In the genomic region with DNA sequence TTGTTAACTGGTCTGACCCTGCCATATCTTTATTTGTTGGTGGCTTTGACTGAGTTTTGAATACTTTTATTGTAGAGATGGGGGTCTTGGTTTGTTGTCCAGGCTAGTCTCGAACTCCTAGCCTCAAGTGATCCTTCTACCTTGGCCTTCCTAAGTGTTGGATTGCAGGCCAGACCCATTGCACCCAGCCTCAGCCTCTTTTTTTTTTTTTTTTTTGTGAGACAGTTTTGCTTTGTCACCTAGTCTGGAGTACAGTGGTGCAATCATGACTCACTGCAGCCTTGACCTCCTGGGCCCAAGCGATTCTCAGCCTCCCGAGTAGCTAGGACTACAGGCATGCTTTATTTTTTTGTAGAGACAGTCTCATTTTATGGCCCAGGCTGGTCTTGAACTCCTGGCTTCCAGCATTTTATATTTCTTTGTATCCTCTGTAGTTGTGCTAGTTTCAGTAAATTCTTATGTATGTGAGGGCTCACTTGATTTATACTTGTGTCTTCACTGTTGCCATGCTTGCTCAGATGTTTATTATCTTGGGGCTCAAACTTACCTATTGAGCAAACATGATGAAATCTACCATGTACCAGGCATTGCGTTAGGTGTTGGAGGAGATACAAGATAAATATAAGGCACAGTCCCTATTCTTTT, we compare ENCODE assay signal across 1 cellular context.
TF ChIP-seq lines count a peak whose summit lies in the region.

No MANE protein-coding gene starts in this region.

TF ChIP-seq in K562, 482 proteins besides CTCF, POLR2A, EP300 and RAD21 (continued from another document and continues in another):
- no peak for TF ChIP-seq CBX8 (IDR thresholded peaks at IDR 0.05; ENCODE audit: borderline replicate concordance, extremely low read depth, low read depth, low read length, poor library complexity, severe bottlenecking)
- no peak for TF ChIP-seq CAMTA2 (CRISPR knock-in tag; conservative IDR thresholded peaks at IDR 0.05)
- TF ChIP-seq, protein P1, sequence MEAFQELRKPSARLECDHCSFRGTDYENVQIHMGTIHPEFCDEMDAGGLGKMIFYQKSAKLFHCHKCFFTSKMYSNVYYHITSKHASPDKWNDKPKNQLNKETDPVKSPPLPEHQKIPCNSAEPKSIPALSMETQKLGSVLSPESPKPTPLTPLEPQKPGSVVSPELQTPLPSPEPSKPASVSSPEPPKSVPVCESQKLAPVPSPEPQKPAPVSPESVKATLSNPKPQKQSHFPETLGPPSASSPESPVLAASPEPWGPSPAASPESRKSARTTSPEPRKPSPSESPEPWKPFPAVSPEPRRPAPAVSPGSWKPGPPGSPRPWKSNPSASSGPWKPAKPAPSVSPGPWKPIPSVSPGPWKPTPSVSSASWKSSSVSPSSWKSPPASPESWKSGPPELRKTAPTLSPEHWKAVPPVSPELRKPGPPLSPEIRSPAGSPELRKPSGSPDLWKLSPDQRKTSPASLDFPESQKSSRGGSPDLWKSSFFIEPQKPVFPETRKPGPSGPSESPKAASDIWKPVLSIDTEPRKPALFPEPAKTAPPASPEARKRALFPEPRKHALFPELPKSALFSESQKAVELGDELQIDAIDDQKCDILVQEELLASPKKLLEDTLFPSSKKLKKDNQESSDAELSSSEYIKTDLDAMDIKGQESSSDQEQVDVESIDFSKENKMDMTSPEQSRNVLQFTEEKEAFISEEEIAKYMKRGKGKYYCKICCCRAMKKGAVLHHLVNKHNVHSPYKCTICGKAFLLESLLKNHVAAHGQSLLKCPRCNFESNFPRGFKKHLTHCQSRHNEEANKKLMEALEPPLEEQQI (IDR thresholded peaks at IDR 0.05), result no peak
- TF ChIP-seq TRIM28 (IDR thresholded peaks at IDR 0.05), result 0 out of 2 replicates have a peak, but pooled peaks have one; percentile 37
- peak; percentile 18 for TF ChIP-seq RBM25 (IDR thresholded peaks at IDR 0.05; ENCODE audit: low read depth, low read length, severe bottlenecking)
- no peak for TF ChIP-seq SAP30 (IDR thresholded peaks at IDR 0.05; ENCODE audit: borderline replicate concordance, insufficient read depth, low read depth, low read length, poor library complexity, severe bottlenecking)
- TF ChIP-seq KLF6 (CRISPR knock-in tag; IDR thresholded peaks at IDR 0.05; ENCODE audit: borderline replicate concordance), result no peak
- TF ChIP-seq ZNF121 (CRISPR knock-in tag; conservative IDR thresholded peaks at IDR 0.05), result no peak
- no peak for TF ChIP-seq ZC3H8 (IDR thresholded peaks at IDR 0.05)
- peak; percentile 68 for TF ChIP-seq ZFX (CRISPR knock-in tag; IDR thresholded peaks at IDR 0.05)
- no peak for TF ChIP-seq MAZ (CRISPR knock-in tag; conservative IDR thresholded peaks at IDR 0.05 in 1 of 2, IDR thresholded peaks at IDR 0.05 in 1 of 2)
- peak in 1 of 2 experiments; percentile 51; a peak in 2 of 4 replicates for TF ChIP-seq HDAC1 (IDR thresholded peaks at IDR 0.05)
- TF ChIP-seq RBM14 (IDR thresholded peaks at IDR 0.05; ENCODE audit: borderline replicate concordance, insufficient read depth, low read depth, low read length), result no peak
- TF ChIP-seq HSF4 (CRISPR knock-in tag; IDR thresholded peaks at IDR 0.05; ENCODE audit: borderline replicate concordance), result no peak
- TF ChIP-seq BCL6 (CRISPR knock-in tag; IDR thresholded peaks at IDR 0.05), result no peak
- TF ChIP-seq, protein P2, sequence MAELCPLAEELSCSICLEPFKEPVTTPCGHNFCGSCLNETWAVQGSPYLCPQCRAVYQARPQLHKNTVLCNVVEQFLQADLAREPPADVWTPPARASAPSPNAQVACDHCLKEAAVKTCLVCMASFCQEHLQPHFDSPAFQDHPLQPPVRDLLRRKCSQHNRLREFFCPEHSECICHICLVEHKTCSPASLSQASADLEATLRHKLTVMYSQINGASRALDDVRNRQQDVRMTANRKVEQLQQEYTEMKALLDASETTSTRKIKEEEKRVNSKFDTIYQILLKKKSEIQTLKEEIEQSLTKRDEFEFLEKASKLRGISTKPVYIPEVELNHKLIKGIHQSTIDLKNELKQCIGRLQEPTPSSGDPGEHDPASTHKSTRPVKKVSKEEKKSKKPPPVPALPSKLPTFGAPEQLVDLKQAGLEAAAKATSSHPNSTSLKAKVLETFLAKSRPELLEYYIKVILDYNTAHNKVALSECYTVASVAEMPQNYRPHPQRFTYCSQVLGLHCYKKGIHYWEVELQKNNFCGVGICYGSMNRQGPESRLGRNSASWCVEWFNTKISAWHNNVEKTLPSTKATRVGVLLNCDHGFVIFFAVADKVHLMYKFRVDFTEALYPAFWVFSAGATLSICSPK (IDR thresholded peaks at IDR 0.05; ENCODE audit: borderline replicate concordance), result 0 out of 2 replicates have a peak, but pooled peaks have one; percentile 5
- TF ChIP-seq SREBF2 (CRISPR knock-in tag; IDR thresholded peaks at IDR 0.05), result no peak
- TF ChIP-seq EHMT2 (IDR thresholded peaks at IDR 0.05), result peak; percentile 85
- TF ChIP-seq ETS2 (tag; IDR thresholded peaks at IDR 0.05; ENCODE audit: borderline replicate concordance, poor library complexity, severe bottlenecking), result no peak
- TF ChIP-seq U2AF2 (optimal IDR thresholded peaks at IDR 0.05; ENCODE audit: low read depth, low read length), result no peak
- TF ChIP-seq, protein P3, sequence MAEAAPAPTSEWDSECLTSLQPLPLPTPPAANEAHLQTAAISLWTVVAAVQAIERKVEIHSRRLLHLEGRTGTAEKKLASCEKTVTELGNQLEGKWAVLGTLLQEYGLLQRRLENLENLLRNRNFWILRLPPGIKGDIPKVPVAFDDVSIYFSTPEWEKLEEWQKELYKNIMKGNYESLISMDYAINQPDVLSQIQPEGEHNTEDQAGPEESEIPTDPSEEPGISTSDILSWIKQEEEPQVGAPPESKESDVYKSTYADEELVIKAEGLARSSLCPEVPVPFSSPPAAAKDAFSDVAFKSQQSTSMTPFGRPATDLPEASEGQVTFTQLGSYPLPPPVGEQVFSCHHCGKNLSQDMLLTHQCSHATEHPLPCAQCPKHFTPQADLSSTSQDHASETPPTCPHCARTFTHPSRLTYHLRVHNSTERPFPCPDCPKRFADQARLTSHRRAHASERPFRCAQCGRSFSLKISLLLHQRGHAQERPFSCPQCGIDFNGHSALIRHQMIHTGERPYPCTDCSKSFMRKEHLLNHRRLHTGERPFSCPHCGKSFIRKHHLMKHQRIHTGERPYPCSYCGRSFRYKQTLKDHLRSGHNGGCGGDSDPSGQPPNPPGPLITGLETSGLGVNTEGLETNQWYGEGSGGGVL (CRISPR knock-in tag; IDR thresholded peaks at IDR 0.05), result no peak
- no peak for TF ChIP-seq SIRT6 (IDR thresholded peaks at IDR 0.05; ENCODE audit: low read depth, low read length)
- TF ChIP-seq GABPB1 (CRISPR knock-in tag; IDR thresholded peaks at IDR 0.05), result no peak
- no peak for TF ChIP-seq CHD2 (IDR thresholded peaks at IDR 0.05; ENCODE audit: low read depth, low read length)
- TF ChIP-seq ERF (CRISPR knock-in tag; IDR thresholded peaks at IDR 0.05), result no peak
- TF ChIP-seq, protein P4, sequence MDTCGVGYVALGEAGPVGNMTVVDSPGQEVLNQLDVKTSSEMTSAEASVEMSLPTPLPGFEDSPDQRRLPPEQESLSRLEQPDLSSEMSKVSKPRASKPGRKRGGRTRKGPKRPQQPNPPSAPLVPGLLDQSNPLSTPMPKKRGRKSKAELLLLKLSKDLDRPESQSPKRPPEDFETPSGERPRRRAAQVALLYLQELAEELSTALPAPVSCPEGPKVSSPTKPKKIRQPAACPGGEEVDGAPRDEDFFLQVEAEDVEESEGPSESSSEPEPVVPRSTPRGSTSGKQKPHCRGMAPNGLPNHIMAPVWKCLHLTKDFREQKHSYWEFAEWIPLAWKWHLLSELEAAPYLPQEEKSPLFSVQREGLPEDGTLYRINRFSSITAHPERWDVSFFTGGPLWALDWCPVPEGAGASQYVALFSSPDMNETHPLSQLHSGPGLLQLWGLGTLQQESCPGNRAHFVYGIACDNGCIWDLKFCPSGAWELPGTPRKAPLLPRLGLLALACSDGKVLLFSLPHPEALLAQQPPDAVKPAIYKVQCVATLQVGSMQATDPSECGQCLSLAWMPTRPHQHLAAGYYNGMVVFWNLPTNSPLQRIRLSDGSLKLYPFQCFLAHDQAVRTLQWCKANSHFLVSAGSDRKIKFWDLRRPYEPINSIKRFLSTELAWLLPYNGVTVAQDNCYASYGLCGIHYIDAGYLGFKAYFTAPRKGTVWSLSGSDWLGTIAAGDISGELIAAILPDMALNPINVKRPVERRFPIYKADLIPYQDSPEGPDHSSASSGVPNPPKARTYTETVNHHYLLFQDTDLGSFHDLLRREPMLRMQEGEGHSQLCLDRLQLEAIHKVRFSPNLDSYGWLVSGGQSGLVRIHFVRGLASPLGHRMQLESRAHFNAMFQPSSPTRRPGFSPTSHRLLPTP (IDR thresholded peaks at IDR 0.05; ENCODE audit: borderline replicate concordance, extremely low read depth, insufficient read length), result peak; percentile 83
- TF ChIP-seq MED1 (CRISPR knock-in tag; IDR thresholded peaks at IDR 0.05; ENCODE audit: borderline replicate concordance), result no peak
- TF ChIP-seq PHF8 (IDR thresholded peaks at IDR 0.05; ENCODE audit: borderline replicate concordance, low read length), result no peak
- no peak for TF ChIP-seq ZSCAN32 (CRISPR knock-in tag; IDR thresholded peaks at IDR 0.05)
- TF ChIP-seq ZNF354B (CRISPR knock-in tag; IDR thresholded peaks at IDR 0.05), result no peak
- TF ChIP-seq, protein P5, sequence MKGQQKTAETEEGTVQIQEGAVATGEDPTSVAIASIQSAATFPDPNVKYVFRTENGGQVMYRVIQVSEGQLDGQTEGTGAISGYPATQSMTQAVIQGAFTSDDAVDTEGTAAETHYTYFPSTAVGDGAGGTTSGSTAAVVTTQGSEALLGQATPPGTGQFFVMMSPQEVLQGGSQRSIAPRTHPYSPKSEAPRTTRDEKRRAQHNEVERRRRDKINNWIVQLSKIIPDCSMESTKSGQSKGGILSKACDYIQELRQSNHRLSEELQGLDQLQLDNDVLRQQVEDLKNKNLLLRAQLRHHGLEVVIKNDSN (CRISPR knock-in tag; IDR thresholded peaks at IDR 0.05), result no peak
- TF ChIP-seq, protein P6, sequence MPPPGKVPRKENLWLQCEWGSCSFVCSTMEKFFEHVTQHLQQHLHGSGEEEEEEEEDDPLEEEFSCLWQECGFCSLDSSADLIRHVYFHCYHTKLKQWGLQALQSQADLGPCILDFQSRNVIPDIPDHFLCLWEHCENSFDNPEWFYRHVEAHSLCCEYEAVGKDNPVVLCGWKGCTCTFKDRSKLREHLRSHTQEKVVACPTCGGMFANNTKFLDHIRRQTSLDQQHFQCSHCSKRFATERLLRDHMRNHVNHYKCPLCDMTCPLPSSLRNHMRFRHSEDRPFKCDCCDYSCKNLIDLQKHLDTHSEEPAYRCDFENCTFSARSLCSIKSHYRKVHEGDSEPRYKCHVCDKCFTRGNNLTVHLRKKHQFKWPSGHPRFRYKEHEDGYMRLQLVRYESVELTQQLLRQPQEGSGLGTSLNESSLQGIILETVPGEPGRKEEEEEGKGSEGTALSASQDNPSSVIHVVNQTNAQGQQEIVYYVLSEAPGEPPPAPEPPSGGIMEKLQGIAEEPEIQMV (tag; conservative IDR thresholded peaks at IDR 0.05; ENCODE audit: low read depth), result 0 out of 2 replicates have a peak, but pooled peaks have one; percentile 30
- no peak for TF ChIP-seq HNRNPH1 (optimal IDR thresholded peaks at IDR 0.05; ENCODE audit: low read depth, low read length)
- TF ChIP-seq, protein P7, sequence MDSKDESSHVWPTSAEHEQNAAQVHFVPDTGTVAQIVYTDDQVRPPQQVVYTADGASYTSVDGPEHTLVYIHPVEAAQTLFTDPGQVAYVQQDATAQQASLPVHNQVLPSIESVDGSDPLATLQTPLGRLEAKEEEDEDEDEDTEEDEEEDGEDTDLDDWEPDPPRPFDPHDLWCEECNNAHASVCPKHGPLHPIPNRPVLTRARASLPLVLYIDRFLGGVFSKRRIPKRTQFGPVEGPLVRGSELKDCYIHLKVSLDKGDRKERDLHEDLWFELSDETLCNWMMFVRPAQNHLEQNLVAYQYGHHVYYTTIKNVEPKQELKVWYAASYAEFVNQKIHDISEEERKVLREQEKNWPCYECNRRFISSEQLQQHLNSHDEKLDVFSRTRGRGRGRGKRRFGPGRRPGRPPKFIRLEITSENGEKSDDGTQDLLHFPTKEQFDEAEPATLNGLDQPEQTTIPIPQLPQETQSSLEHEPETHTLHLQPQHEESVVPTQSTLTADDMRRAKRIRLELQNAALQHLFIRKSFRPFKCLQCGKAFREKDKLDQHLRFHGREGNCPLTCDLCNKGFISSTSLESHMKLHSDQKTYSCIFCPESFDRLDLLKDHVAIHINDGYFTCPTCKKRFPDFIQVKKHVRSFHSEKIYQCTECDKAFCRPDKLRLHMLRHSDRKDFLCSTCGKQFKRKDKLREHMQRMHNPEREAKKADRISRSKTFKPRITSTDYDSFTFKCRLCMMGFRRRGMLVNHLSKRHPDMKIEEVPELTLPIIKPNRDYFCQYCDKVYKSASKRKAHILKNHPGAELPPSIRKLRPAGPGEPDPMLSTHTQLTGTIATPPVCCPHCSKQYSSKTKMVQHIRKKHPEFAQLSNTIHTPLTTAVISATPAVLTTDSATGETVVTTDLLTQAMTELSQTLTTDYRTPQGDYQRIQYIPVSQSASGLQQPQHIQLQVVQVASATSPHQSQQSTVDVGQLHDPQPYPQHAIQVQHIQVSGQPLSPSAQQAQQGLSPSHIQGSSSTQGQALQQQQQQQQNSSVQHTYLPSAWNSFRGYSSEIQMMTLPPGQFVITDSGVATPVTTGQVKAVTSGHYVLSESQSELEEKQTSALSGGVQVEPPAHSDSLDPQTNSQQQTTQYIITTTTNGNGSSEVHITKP (IDR thresholded peaks at IDR 0.05; ENCODE audit: partially characterized antibody), result peak; percentile 53
- no peak for TF ChIP-seq ZNF41 (CRISPR knock-in tag; conservative IDR thresholded peaks at IDR 0.05)
- no peak for TF ChIP-seq EGR1 (conservative IDR thresholded peaks at IDR 0.05)
- TF ChIP-seq BMI1 (IDR thresholded peaks at IDR 0.05; ENCODE audit: low read length), result no peak
- peak; percentile 97 for TF ChIP-seq JUN (IDR thresholded peaks at IDR 0.05; ENCODE audit: borderline replicate concordance, low read depth, low read length)
- TF ChIP-seq JUN (CRISPR knock-in tag; IDR thresholded peaks at IDR 0.05; ENCODE audit: borderline replicate concordance), result no peak
- TF ChIP-seq ZNF253 (CRISPR knock-in tag; conservative IDR thresholded peaks at IDR 0.05), result no peak
- no peak for TF ChIP-seq DIDO1 (tag; IDR thresholded peaks at IDR 0.05; ENCODE audit: low read depth)
- TF ChIP-seq PTBP1 (IDR thresholded peaks at IDR 0.05; ENCODE audit: low read depth, low read length), result no peak
- TF ChIP-seq NCOA2 (IDR thresholded peaks at IDR 0.05; ENCODE audit: partially characterized antibody in 2 of 2), result no peak
- TF ChIP-seq, protein P8, sequence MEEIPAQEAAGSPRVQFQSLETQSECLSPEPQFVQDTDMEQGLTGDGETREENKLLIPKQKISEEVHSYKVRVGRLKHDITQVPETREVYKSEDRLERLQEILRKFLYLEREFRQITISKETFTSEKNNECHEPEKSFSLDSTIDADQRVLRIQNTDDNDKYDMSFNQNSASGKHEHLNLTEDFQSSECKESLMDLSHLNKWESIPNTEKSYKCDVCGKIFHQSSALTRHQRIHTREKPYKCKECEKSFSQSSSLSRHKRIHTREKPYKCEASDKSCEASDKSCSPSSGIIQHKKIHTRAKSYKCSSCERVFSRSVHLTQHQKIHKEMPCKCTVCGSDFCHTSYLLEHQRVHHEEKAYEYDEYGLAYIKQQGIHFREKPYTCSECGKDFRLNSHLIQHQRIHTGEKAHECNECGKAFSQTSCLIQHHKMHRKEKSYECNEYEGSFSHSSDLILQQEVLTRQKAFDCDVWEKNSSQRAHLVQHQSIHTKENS (CRISPR knock-in tag; IDR thresholded peaks at IDR 0.05), result no peak
- no peak for TF ChIP-seq ZKSCAN1 (IDR thresholded peaks at IDR 0.05; ENCODE audit: low read depth, low read length)
